In genomic region chr4:186204103-186204559, GRCh38 we compare ENCODE assay signal across 1 cellular context.
TF ChIP-seq lines count a peak whose summit lies in the region.

No MANE protein-coding gene starts in this region.

TF ChIP-seq in IMR-90, 13 proteins besides CTCF, POLR2A, EP300 and RAD21:
- TF ChIP-seq CEBPB (IDR thresholded peaks at IDR 0.05; ENCODE audit: low read depth, low read length) (peak; percentile 49), RFX5 (IDR thresholded peaks at IDR 0.05; ENCODE audit: low read depth, low read length) (no peak)
